In the genomic region with DNA sequence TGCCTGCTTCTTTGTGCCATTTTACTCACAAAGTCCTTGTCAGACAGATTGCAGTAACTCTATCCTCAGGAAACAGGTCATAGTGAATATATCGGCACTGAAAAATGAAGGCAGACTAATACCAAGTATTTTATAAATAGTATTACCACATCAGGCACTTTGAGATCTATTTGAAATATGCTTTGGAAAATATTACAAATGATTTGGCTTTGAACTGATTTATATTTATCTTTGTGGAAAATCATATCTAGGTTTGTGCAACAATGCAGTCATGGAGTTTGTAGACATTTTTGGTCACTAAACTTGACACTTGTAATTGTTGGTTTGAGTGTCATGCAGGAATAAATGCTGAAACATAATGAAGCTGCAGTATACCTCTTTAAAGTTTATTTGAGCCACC, we compare ENCODE assay signal across 16 cellular contexts.
DNase-seq lines count a peak whose midpoint lies in the region; ATAC-seq, FAIRE-seq and TF ChIP-seq lines count a peak whose summit lies in the region.
"Had no signal": no experiment of that assay in that cellular context is flagged by ENCODE, and none has a peak within 500 bp of the region (broad histone marks: within the 10 kb centered on the region; RNA-seq: fewer than 3 reads in every experiment).

No MANE protein-coding gene starts in this region.

- H3K9me2 ChIP-seq in OCI-LY7 (ENCODE audit: insufficient read depth, low read length), result no peaks in the 10 kb centered on the region

- no peak for TF ChIP-seq POLR2A in endothelial cell of umbilical vein (IDR thresholded peaks at IDR 0.05; ENCODE audit: low read depth, low read length)
- TF ChIP-seq POLR2A in adrenal gland (IDR thresholded peaks at IDR 0.05), result no peak

- H4K12ac ChIP-seq in trophoblast cell (ENCODE audit: low read depth, low read length), result no peak overlapping the region

- BruUV-seq in OCI-LY7 (replicated peaks; lab: Mats Ljungman, UMichigan) (no TSS peak), endothelial cell of umbilical vein (replicated peaks; lab: Mats Ljungman, UMichigan) (no TSS peak)

- no peak overlapping the region for H2BK5ac ChIP-seq in trophoblast cell (ENCODE audit: low read depth, low read length, poor library complexity)

- no peaks in the 10 kb centered on the region for H3K79me1 ChIP-seq in trophoblast cell (ENCODE audit: low read length)

- H4K8ac ChIP-seq in trophoblast cell (ENCODE audit: low read depth, low read length), result no peak overlapping the region

- H3K36me3 ChIP-seq in OCI-LY7 (ENCODE audit: insufficient read depth, low read length), result no peaks in the 10 kb centered on the region
- H3K36me3 ChIP-seq in endothelial cell of umbilical vein (ENCODE audit: control insufficient read depth in 2 of 2, extremely low read depth in 1 of 2, insufficient read depth in 2 of 2, low read length in 2 of 2), result no peaks in the 10 kb centered on the region
- no peaks in the 10 kb centered on the region for H3K36me3 ChIP-seq in trophoblast cell (ENCODE audit: control insufficient read depth in 1 of 2, insufficient read depth in 2 of 2, low read length in 2 of 2)
- H3K36me3 ChIP-seq in adrenal gland (replicated peaks in 1 of 2), result no peaks in the 10 kb centered on the region
- H3K36me3 ChIP-seq: BE2C, HAP-1 had no signal

- POLR2A ChIA-PET in OCI-LY7 (lab: Charles Lee) (no interaction called here), endothelial cell of umbilical vein (lab: Charles Lee) (no interaction called here)

- peaks cover 36% of the 10 kb centered on the region for H3K4me1 ChIP-seq in OCI-LY7 (ENCODE audit: insufficient read depth, low read length, poor library complexity, severe bottlenecking)
- H3K4me1 ChIP-seq in endothelial cell of umbilical vein (ENCODE audit: control insufficient read depth, extremely low read depth, insufficient read depth, low read length), result no peaks in the 10 kb centered on the region
- no peaks in the 10 kb centered on the region for H3K4me1 ChIP-seq in trophoblast cell (ENCODE audit: control insufficient read depth in 1 of 2, insufficient read depth in 2 of 2, low read length in 2 of 2)
- H3K4me1 ChIP-seq in adrenal gland (replicated peaks in 1 of 2), result no peaks in the 10 kb centered on the region
- H3K4me1 ChIP-seq: BE2C had no signal

- no peak overlapping the region for H3K4ac ChIP-seq in trophoblast cell (ENCODE audit: low read depth, low read length)

- no peak for DNase-seq in OCI-LY7 (ENCODE audit: low spot score)
- no peak for DNase-seq in endothelial cell of umbilical vein (ENCODE audit: low read depth, low spot score)
- DNase-seq in trophoblast cell, result peak; percentile 10 to 91
- no peak for DNase-seq in adrenal gland
- no peak for DNase-seq in KG1 (lab: John Stamatoyannopoulos, UW)
- DNase-seq: ACHN; BE2C; CD4-positive, alpha-beta memory T cell; DMS153; DMS79 treated with DMSO at 0.1 percent for 48 hours; GF-D8 had no signal

- H3K4me3 ChIP-seq in OCI-LY7 (ENCODE audit: low read depth, low read length, poor library complexity, severe bottlenecking), result no peak overlapping the region
- H3K4me3 ChIP-seq in endothelial cell of umbilical vein (replicated peaks in 1 of 3; ENCODE audit: insufficient read depth in 1 of 3, low read depth in 1 of 3, low read length in 3 of 3), result no peak overlapping the region
- H3K4me3 ChIP-seq in trophoblast cell (ENCODE audit: low read depth, low read length), result no peak overlapping the region
- H3K4me3 ChIP-seq in adrenal gland, result no peak overlapping the region
- H3K4me3 ChIP-seq: HAP-1 had no signal

- H3K27ac ChIP-seq in OCI-LY7 (ENCODE audit: low read depth, low read length, poor library complexity, severe bottlenecking) (no peak overlapping the region), endothelial cell of umbilical vein (ENCODE audit: insufficient read depth, low read depth, low read length) (no peak overlapping the region), trophoblast cell (ENCODE audit: low read depth, low read length) (no peak overlapping the region), adrenal gland (no peak overlapping the region)
- H3K27ac ChIP-seq: HL-60 had no signal

- WGBS in trophoblast cell (ENCODE audit: extremely low coverage, insufficient coverage, insufficient read length), result no CpG with 5 or more reads among the region's 1 CpG
- WGBS in adrenal gland, 4 donors, result 69 to 84% (median 71%) methylated on average over 1 of the region's 1 CpG

- peak; percentile 44 for FAIRE-seq in endothelial cell of umbilical vein (lab: Jason Lieb, UNC)
- FAIRE-seq: A204.1, H1 had no signal

- H2BK12ac ChIP-seq in trophoblast cell (ENCODE audit: low read length), result no peak overlapping the region

- H4K20me1 ChIP-seq in OCI-LY7 (ENCODE audit: insufficient read depth, low read length) (no peaks in the 10 kb centered on the region), endothelial cell of umbilical vein (replicated peaks; ENCODE audit: control insufficient read depth, extremely low read depth, insufficient read depth, low read length) (no peaks in the 10 kb centered on the region)

- H3K4me2 ChIP-seq in OCI-LY7 (ENCODE audit: low read length) (no peak overlapping the region), endothelial cell of umbilical vein (ENCODE audit: insufficient read depth, low read length) (no peak overlapping the region), trophoblast cell (ENCODE audit: low read length) (no peak overlapping the region)

- H2AFZ ChIP-seq in OCI-LY7 (ENCODE audit: low read length), result peak overlapping the region; percentile 65
- no peak overlapping the region for H2AFZ ChIP-seq in endothelial cell of umbilical vein (ENCODE audit: low read depth, low read length)
- no peak overlapping the region for H2AFZ ChIP-seq in trophoblast cell (ENCODE audit: insufficient read depth, low read length, poor library complexity)

- no peak overlapping the region for H3K14ac ChIP-seq in trophoblast cell (ENCODE audit: low read length)

- TF ChIP-seq CTCF in OCI-LY7 (conservative IDR thresholded peaks at IDR 0.05; ENCODE audit: low read length), result no peak
- no peak for TF ChIP-seq CTCF in endothelial cell of umbilical vein (IDR thresholded peaks at IDR 0.05; ENCODE audit: extremely low read depth in 1 of 2, insufficient read depth in 1 of 2, low read depth in 1 of 2, low read length in 2 of 2)
- no peak for TF ChIP-seq CTCF in adrenal gland (IDR thresholded peaks at IDR 0.05)

- H2BK120ac ChIP-seq in trophoblast cell (ENCODE audit: insufficient read depth, low read length, poor library complexity), result no peak overlapping the region

- H3K18ac ChIP-seq in trophoblast cell (ENCODE audit: low read length), result no peak overlapping the region

- H2AK5ac ChIP-seq in trophoblast cell (ENCODE audit: low read length), result no peak overlapping the region

- CTCF ChIA-PET in OCI-LY7 (lab: Charles Lee; ENCODE audit: unreplicated experiment), result no interaction called here
- CTCF ChIA-PET in endothelial cell of umbilical vein (lab: Charles Lee), result interaction anchor here (2.2 to 6.0 kb wide), 3 partner anchors 1171 to 1424 kb away, joined by 5 to 317 read pairs (median 34); no protein-coding TSS in a partner anchor

- no peaks in the 10 kb centered on the region for H3K9me3 ChIP-seq in OCI-LY7 (ENCODE audit: low read length)
- H3K9me3 ChIP-seq in endothelial cell of umbilical vein (replicated peaks; ENCODE audit: control insufficient read depth, insufficient read depth, low read length), result no peaks in the 10 kb centered on the region
- no peaks in the 10 kb centered on the region for H3K9me3 ChIP-seq in trophoblast cell (ENCODE audit: insufficient read depth, low read depth, low read length)
- H3K9me3 ChIP-seq in adrenal gland (replicated peaks in 1 of 3), result no peaks in the 10 kb centered on the region
- H3K9me3 ChIP-seq: BE2C, HAP-1 had no signal

- peaks cover 16 to 27% of the 10 kb centered on the region in 2 experiments for H3K27me3 ChIP-seq in endothelial cell of umbilical vein (ENCODE audit: control insufficient read depth in 2 of 2, insufficient read depth in 2 of 2, low read length in 2 of 2)
- H3K27me3 ChIP-seq in trophoblast cell (ENCODE audit: insufficient read depth, low read length), result no peaks in the 10 kb centered on the region
- peaks cover 15% of the 10 kb centered on the region for H3K27me3 ChIP-seq in adrenal gland

- no peak for ATAC-seq in HG03342 (IDR thresholded peaks at IDR 0.05; ENCODE audit: unreplicated experiment)

- no peaks in the 10 kb centered on the region for H3K79me2 ChIP-seq in OCI-LY7 (ENCODE audit: insufficient read depth, low read depth, low read length)
- no peaks in the 10 kb centered on the region for H3K79me2 ChIP-seq in endothelial cell of umbilical vein (ENCODE audit: control insufficient read depth, insufficient read depth, low read length)
- H3K79me2 ChIP-seq in trophoblast cell (ENCODE audit: control insufficient read depth, insufficient read depth, low read length, poor library complexity), result no peaks in the 10 kb centered on the region

- no peak overlapping the region for H3K23ac ChIP-seq in trophoblast cell (ENCODE audit: low read length)

- H3K9me1 ChIP-seq in endothelial cell of umbilical vein (replicated peaks; ENCODE audit: control insufficient read depth, extremely low read depth, insufficient read depth, low read length), result no peaks in the 10 kb centered on the region

- no peak overlapping the region for H4K91ac ChIP-seq in trophoblast cell (ENCODE audit: low read depth, low read length)

- H3K9ac ChIP-seq in endothelial cell of umbilical vein (replicated peaks; ENCODE audit: extremely low read depth, insufficient read depth, low read length), result no peak overlapping the region
- no peak overlapping the region for H3K9ac ChIP-seq in trophoblast cell (ENCODE audit: low read length)

- dilution Hi-C loops in endothelial cell of umbilical vein (cut with MboI; ENCODE audit: extremely low pct_ligation_motif_present, low sequenced_read_pairs), result no loop called here

- intact Hi-C loops in OCI-LY7 (cut with micrococcal nuclease; ENCODE audit: unreplicated experiment) (loop anchor here (10.0 kb wide), 2 partner anchors 339 to 699 kb away; no protein-coding TSS in a partner anchor), endothelial cell of umbilical vein (cut with micrococcal nuclease) (loop anchor here (10.0 kb wide), 2 partner anchors 1279 to 1549 kb away; no protein-coding TSS in a partner anchor), adrenal gland (cut with DNase I) (loop anchor here in 1 of 2 donors (10.0 kb wide), 1 partner anchor 1169 kb away; no protein-coding TSS in a partner anchor)

TF ChIP-seq in endothelial cell of umbilical vein, 7 proteins besides CTCF, POLR2A, EP300 and RAD21:
- TF ChIP-seq JUN (IDR thresholded peaks at IDR 0.05; ENCODE audit: borderline replicate concordance, insufficient read depth, insufficient read length, low read depth) (no peak), EZH2 (IDR thresholded peaks at IDR 0.05; ENCODE audit: borderline replicate concordance, low read depth, low read length, severe bottlenecking) (no peak), FOS (IDR thresholded peaks at IDR 0.05; ENCODE audit: borderline replicate concordance, insufficient read depth, low read length) (no peak), POLR2AphosphoS5 (IDR thresholded peaks at IDR 0.05; ENCODE audit: insufficient read depth, low read depth, low read length) (no peak)
- TF ChIP-seq, protein P1, sequence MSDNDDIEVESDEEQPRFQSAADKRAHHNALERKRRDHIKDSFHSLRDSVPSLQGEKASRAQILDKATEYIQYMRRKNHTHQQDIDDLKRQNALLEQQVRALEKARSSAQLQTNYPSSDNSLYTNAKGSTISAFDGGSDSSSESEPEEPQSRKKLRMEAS (IDR thresholded peaks at IDR 0.05; ENCODE audit: insufficient read depth, insufficient read length), result no peak

Comparison
In these comparisons a context has a peak if more than half of its experiments do, and no peak if none do; other contexts are left out.
1. DNase-seq: peak in trophoblast cell (2 of 2); none in OCI-LY7 (single experiment), endothelial cell of umbilical vein (single experiment), adrenal gland (0 of 7) and KG1 (single experiment).